ENCODE assay signal across 15 cellular contexts in the genomic region with DNA sequence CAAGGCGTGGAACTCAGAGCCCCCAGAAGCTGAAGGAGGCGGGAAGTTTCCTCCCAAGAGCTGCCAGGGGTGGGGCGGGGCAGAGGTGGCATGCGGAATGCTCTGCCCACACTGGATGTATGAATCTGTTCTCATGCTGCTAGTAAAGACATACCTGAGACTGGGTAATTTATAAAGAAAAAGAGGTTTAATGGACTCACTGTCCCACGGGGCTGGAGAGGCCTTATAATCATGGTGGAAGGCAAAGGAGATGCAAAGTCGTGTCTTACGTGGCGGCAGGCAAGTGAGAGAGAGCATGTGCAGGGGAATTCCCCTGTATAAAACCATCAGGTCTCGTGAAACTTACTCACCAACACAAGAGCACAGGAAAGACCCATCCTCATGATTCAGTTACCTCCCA. TPM values are rescaled to one million over a fixed set of nuclear protein-coding genes. Genes with fewer than 3 reads are reported as not detected.
A peak's percentile ranks its signal among the peaks of the same experiment; 100 is the strongest.
DNase-seq lines count a peak whose midpoint lies in the region; ATAC-seq lines count a peak whose summit lies in the region.
"Had no signal": no experiment of that assay in that cellular context is flagged by ENCODE, and none has a peak within 500 bp of the region (broad histone marks: within the 10 kb centered on the region; RNA-seq: fewer than 3 reads in every experiment).

No MANE protein-coding gene starts in this region.

- ATAC-seq in activated T-cell treated with anti-CD3 and anti-CD28 coated beads, Interleukin-2, amount 50 U/mL, for 4 hours = peak; percentile 86
- ATAC-seq in stimulated activated naive CD8-positive, alpha-beta T cell treated with anti-CD3 and anti-CD28 coated beads, Interleukin-15, Interleukin-2, amounts not matched to agents 100 U/mL and 50 U/mL, for 24 hours = peak; percentile 65
- ATAC-seq: foreskin keratinocyte had no signal

- H3K27ac Mint-ChIP-seq in activated naive CD4-positive, alpha-beta T cell treated with anti-CD3 and anti-CD28 coated beads, Interleukin-2, amount 10 ng/mL, durations not matched to agents 7 days and 5 days = no peak overlapping the region

- peak; percentile 20 for DNase-seq in activated naive CD4-positive, alpha-beta T cell treated with Interleukin-2 at 50 U/mL for 16 hours
- DNase-seq in activated naive CD4-positive, alpha-beta T cell treated with anti-CD3 and anti-CD28 coated beads, Interleukin-2, amount 10 ng/mL, durations not matched to agents 7 days and 5 days = no peak
- no peak for DNase-seq in activated T-cell treated with anti-CD3 and anti-CD28 coated beads, Interleukin-2, amount 50 U/mL, for 4 hours
- DNase-seq in mesenteric fat pad (ENCODE audit: low spot score) (peak; percentile 49), NCI-H510A treated with DMSO at 0.1 percent for 48 hours (lab: John Stamatoyannopoulos, UW) (no peak), NCI-H1436 treated with DMSO at 0.1 percent for 48 hours (lab: John Stamatoyannopoulos, UW) (no peak), SHP77 treated with DMSO at 0.1 percent for 48 hours (lab: John Stamatoyannopoulos, UW) (no peak)
- peak; percentile 15 for DNase-seq in stimulated activated naive CD8-positive, alpha-beta T cell treated with anti-CD3 and anti-CD28 coated beads, Interleukin-15, Interleukin-2, amounts not matched to agents 100 U/mL and 50 U/mL, for 24 hours
- DNase-seq: DMS 273 treated with DMSO at 0.1 percent for 48 hours, NCI-H226, occipital lobe, OCI-M1, SW 1271 had no signal

- no peaks in the 10 kb centered on the region for H3K4me1 Mint-ChIP-seq in activated naive CD4-positive, alpha-beta T cell treated with anti-CD3 and anti-CD28 coated beads, Interleukin-2, amount 10 ng/mL, durations not matched to agents 7 days and 5 days
- H3K4me1 Mint-ChIP-seq in activated T-cell treated with anti-CD3 and anti-CD28 coated beads, Interleukin-2, amount 50 U/mL, for 4 hours (ENCODE audit: low read depth) = peaks cover 16% of the 10 kb centered on the region

- H3K4me3 Mint-ChIP-seq in activated naive CD4-positive, alpha-beta T cell treated with anti-CD3 and anti-CD28 coated beads, Interleukin-2, amount 10 ng/mL, durations not matched to agents 7 days and 5 days = no peak overlapping the region
- H3K4me3 Mint-ChIP-seq in activated T-cell treated with anti-CD3 and anti-CD28 coated beads, Interleukin-2, amount 50 U/mL, for 4 hours = no peak overlapping the region

- CTCF ChIA-PET in activated naive CD4-positive, alpha-beta T cell treated with anti-CD3 and anti-CD28 coated beads, Interleukin-2, amount 10 ng/mL, durations not matched to agents 7 days and 5 days (lab: Charles Lee) = no interaction called here

- peaks cover 35% of the 10 kb centered on the region for H3K27me3 Mint-ChIP-seq in activated naive CD4-positive, alpha-beta T cell treated with anti-CD3 and anti-CD28 coated beads, Interleukin-2, amount 10 ng/mL, durations not matched to agents 7 days and 5 days
- H3K27me3 Mint-ChIP-seq in activated T-cell treated with anti-CD3 and anti-CD28 coated beads, Interleukin-2, amount 50 U/mL, for 4 hours (ENCODE audit: low read depth) = peaks cover 9% of the 10 kb centered on the region

- no peaks in the 10 kb centered on the region for H3K36me3 Mint-ChIP-seq in activated naive CD4-positive, alpha-beta T cell treated with anti-CD3 and anti-CD28 coated beads, Interleukin-2, amount 10 ng/mL, durations not matched to agents 7 days and 5 days
- H3K36me3 Mint-ChIP-seq in activated T-cell treated with anti-CD3 and anti-CD28 coated beads, Interleukin-2, amount 50 U/mL, for 4 hours (ENCODE audit: insufficient read depth) = no peaks in the 10 kb centered on the region

- H3K9me3 Mint-ChIP-seq in activated naive CD4-positive, alpha-beta T cell treated with anti-CD3 and anti-CD28 coated beads, Interleukin-2, amount 10 ng/mL, durations not matched to agents 7 days and 5 days = no peaks in the 10 kb centered on the region
- peaks cover 9% of the 10 kb centered on the region for H3K9me3 Mint-ChIP-seq in activated T-cell treated with anti-CD3 and anti-CD28 coated beads, Interleukin-2, amount 50 U/mL, for 4 hours

RNA-seq across cellular contexts. Expression of gene SMIM38, which starts 57.6 kb away (rescaled TPM):
- under 1 TPM; 0.10 to 0.18 (median 0.16) TPM for total RNA-seq in activated T-cell treated with anti-CD3 and anti-CD28 coated beads, Interleukin-2, amount 50 U/mL, for 4 hours
- 0.29 TPM for total RNA-seq in mesenteric fat pad
- total RNA-seq: astrocyte, foreskin keratinocyte had no signal

Comparison
In these comparisons a context has a peak if more than half of its experiments do, and no peak if none do; other contexts are left out.
1. DNase-seq: peak in activated naive CD4-positive, alpha-beta T cell treated with Interleukin-2 at 50 U/mL for 16 hours (single experiment), mesenteric fat pad (single experiment) and stimulated activated naive CD8-positive, alpha-beta T cell treated with anti-CD3 and anti-CD28 coated beads, Interleukin-15, Interleukin-2, amounts not matched to agents 100 U/mL and 50 U/mL, for 24 hours (single experiment); none in activated naive CD4-positive, alpha-beta T cell treated with anti-CD3 and anti-CD28 coated beads, Interleukin-2, amount 10 ng/mL, durations not matched to agents 7 days and 5 days (single experiment), activated T-cell treated with anti-CD3 and anti-CD28 coated beads, Interleukin-2, amount 50 U/mL, for 4 hours (single experiment), NCI-H510A treated with DMSO at 0.1 percent for 48 hours (single experiment), NCI-H1436 treated with DMSO at 0.1 percent for 48 hours (single experiment) and SHP77 treated with DMSO at 0.1 percent for 48 hours (single experiment).